ENCODE assay signal across 25 cellular contexts in genomic region chr5:142334548-142334947, GRCh38. TPM values are rescaled to one million over a fixed set of nuclear protein-coding genes. Genes with fewer than 3 reads are reported as not detected.
"Had no signal": no experiment of that assay in that cellular context is flagged by ENCODE, and none has a peak within 500 bp of the region (broad histone marks: within the 10 kb centered on the region; RNA-seq: fewer than 3 reads in every experiment).

No MANE protein-coding gene starts in this region.

- H3K4me3 ChIP-seq: coronary artery, esophagus squamous epithelium, gastrocnemius medialis, left lung, pancreas, right lobe of liver, testis, tibial nerve, upper lobe of left lung had no signal

- H3K36me3 ChIP-seq: esophagus squamous epithelium, gastrocnemius medialis, left lung, neutrophil, pancreas, right lobe of liver, tibial nerve, upper lobe of left lung had no signal

- DNase-seq: effector memory CD8-positive, alpha-beta T cell; erythroblast; esophagus squamous epithelium; gastrocnemius medialis; head of caudate nucleus; left cardiac atrium; left lung; naive thymus-derived CD8-positive, alpha-beta T cell; nephron progenitor cell; pancreas; retina; right lobe of liver; stimulated activated CD4-positive, alpha-beta T cell treated with anti-CD3 and anti-CD28 coated beads, Interleukin-2, amount 100 ng/mL, for 24 hours; stimulated activated CD4-positive, alpha-beta T cell treated with anti-CD3 and anti-CD28 coated beads, Interleukin-4, amount 100 ng/mL, for 24 hours; stimulated activated naive CD4-positive, alpha-beta T cell treated with Interleukin-2 at 50 U/mL for 16 hours; substantia nigra; testis had no signal

- H3K27me3 ChIP-seq: esophagus squamous epithelium, gastrocnemius medialis, left lung, pancreas, right lobe of liver, testis, tibial nerve, upper lobe of left lung had no signal

- H3K27ac ChIP-seq: coronary artery, esophagus squamous epithelium, gastrocnemius medialis, left lung, neutrophil, pancreas, right lobe of liver, testis, tibial nerve, upper lobe of left lung had no signal

- H3K4me3 Mint-ChIP-seq: effector memory CD8-positive, alpha-beta T cell; naive thymus-derived CD8-positive, alpha-beta T cell; nephron progenitor cell; stimulated activated effector memory CD8-positive, alpha-beta T cell treated with anti-CD3 and anti-CD28 coated beads, Interleukin-12 subunit alpha, Interleukin-12 subunit beta, amount 100 ng/mL, for 72 hours had no signal

- FAIRE-seq: endometrium, islet of Langerhans, pancreas, urothelium cell line had no signal

- ATAC-seq: effector memory CD8-positive, alpha-beta T cell; gastrocnemius medialis; left cardiac atrium; left lung; naive thymus-derived CD8-positive, alpha-beta T cell; pancreas; right lobe of liver; stimulated activated effector memory CD8-positive, alpha-beta T cell treated with anti-CD3 and anti-CD28 coated beads, Interleukin-12 subunit alpha, Interleukin-12 subunit beta, amount 100 ng/mL, for 72 hours had no signal

- H3K36me3 Mint-ChIP-seq: stimulated activated effector memory CD8-positive, alpha-beta T cell treated with anti-CD3 and anti-CD28 coated beads, Interleukin-12 subunit alpha, Interleukin-12 subunit beta, amount 100 ng/mL, for 72 hours had no signal

- H3K9me3 ChIP-seq: esophagus squamous epithelium, gastrocnemius medialis, left lung, neutrophil, pancreas, right lobe of liver, testis, tibial nerve, upper lobe of left lung had no signal

- H3K9me3 Mint-ChIP-seq: effector memory CD8-positive, alpha-beta T cell; naive thymus-derived CD8-positive, alpha-beta T cell; stimulated activated effector memory CD8-positive, alpha-beta T cell treated with anti-CD3 and anti-CD28 coated beads, Interleukin-12 subunit alpha, Interleukin-12 subunit beta, amount 100 ng/mL, for 72 hours had no signal

- H3K4me1 ChIP-seq: esophagus squamous epithelium, left lung, pancreas, right lobe of liver, testis, tibial nerve, upper lobe of left lung had no signal

- H3K27ac Mint-ChIP-seq: effector memory CD8-positive, alpha-beta T cell; naive thymus-derived CD8-positive, alpha-beta T cell; nephron progenitor cell; stimulated activated effector memory CD8-positive, alpha-beta T cell treated with anti-CD3 and anti-CD28 coated beads, Interleukin-12 subunit alpha, Interleukin-12 subunit beta, amount 100 ng/mL, for 72 hours had no signal

- H3K4me1 Mint-ChIP-seq: naive thymus-derived CD8-positive, alpha-beta T cell; stimulated activated effector memory CD8-positive, alpha-beta T cell treated with anti-CD3 and anti-CD28 coated beads, Interleukin-12 subunit alpha, Interleukin-12 subunit beta, amount 100 ng/mL, for 72 hours had no signal

RNA-seq across cellular contexts. Expression of gene SPRY4, which starts 9.7 kb away (rescaled TPM):
- total RNA-seq: naive thymus-derived CD8-positive, alpha-beta T cell had no signal
- polyA plus RNA-seq: naive thymus-derived CD8-positive, alpha-beta T cell had no signal
